19 cellular contexts compared by ENCODE assay signal in the genomic region with DNA sequence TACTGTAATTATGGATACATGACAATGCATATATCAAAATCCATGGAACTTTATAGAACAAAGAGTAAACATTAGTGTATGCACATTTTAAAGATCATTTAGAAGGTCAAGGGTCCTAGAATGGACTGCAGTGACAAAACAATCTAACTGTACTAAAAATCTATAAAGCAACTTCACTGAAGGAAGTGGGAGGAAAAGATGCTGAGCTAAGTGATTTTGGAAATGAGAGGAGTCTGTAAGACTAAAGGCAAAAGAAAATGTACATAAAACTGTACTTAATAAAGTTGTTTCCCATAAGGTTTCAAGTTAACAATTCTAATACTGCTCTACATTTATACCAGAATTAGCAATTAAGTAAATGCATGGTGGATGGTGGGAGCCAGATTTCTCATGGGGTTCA. TPM values are rescaled to one million over a fixed set of nuclear protein-coding genes. Genes with fewer than 3 reads are reported as not detected.
A peak's percentile ranks its signal among the peaks of the same experiment; 100 is the strongest.
DNase-seq lines count a peak whose midpoint lies in the region; ATAC-seq, FAIRE-seq and TF ChIP-seq lines count a peak whose summit lies in the region.
"Had no signal": no experiment of that assay in that cellular context is flagged by ENCODE, and none has a peak within 500 bp of the region (broad histone marks: within the 10 kb centered on the region; RNA-seq: fewer than 3 reads in every experiment).

No MANE protein-coding gene starts in this region.

- BruUV-seq in IMR-90 (replicated peaks; lab: Mats Ljungman, UMichigan), result no TSS peak

- no peak overlapping the region for H2BK120ac ChIP-seq in IMR-90 (ENCODE audit: low read depth, low read length)

- no peaks in the 10 kb centered on the region for H3K79me1 ChIP-seq in IMR-90 (ENCODE audit: low read depth in 1 of 2, low read length in 2 of 2)

- H3K9me1 ChIP-seq in IMR-90 (ENCODE audit: insufficient read depth, low read length), result no peaks in the 10 kb centered on the region

- no peak overlapping the region for H3K9ac ChIP-seq in IMR-90 (ENCODE audit: low read depth, low read length)
- H3K9ac ChIP-seq: BLaER1, GM23248 had no signal

- H3K27me3 ChIP-seq in IMR-90 (ENCODE audit: control insufficient read depth, insufficient read depth, low read length) (no peaks in the 10 kb centered on the region), esophagus muscularis mucosa (no peaks in the 10 kb centered on the region), suprapubic skin (no peaks in the 10 kb centered on the region)
- H3K27me3 ChIP-seq: BLaER1 had no signal

- H3K9me3 ChIP-seq in IMR-90 (ENCODE audit: control insufficient read depth, insufficient read depth, low read length) (no peaks in the 10 kb centered on the region), T-helper 17 cell (ENCODE audit: control insufficient read depth, low read length, poor library complexity, severe bottlenecking) (no peaks in the 10 kb centered on the region), esophagus muscularis mucosa (no peaks in the 10 kb centered on the region), suprapubic skin (no peaks in the 10 kb centered on the region)
- H3K9me3 ChIP-seq: BLaER1 had no signal

- CTCF ChIA-PET in IMR-90 (lab: Yijun Ruan, JAX), result no interaction called here

- FAIRE-seq in urothelium cell line (lab: Jason Lieb, UNC), result peak; percentile 67

- H4K5ac ChIP-seq in IMR-90 (ENCODE audit: low read depth, low read length), result no peak overlapping the region

- no peak for ATAC-seq in IMR-90 (ENCODE audit: low read depth)
- no peak for ATAC-seq in T-helper 17 cell
- ATAC-seq in GM18502 (IDR thresholded peaks at IDR 0.05; ENCODE audit: poor library complexity, unreplicated experiment), result no peak
- ATAC-seq: HCT116 had no signal

- DNase-seq in IMR-90 (no peak), T-helper 17 cell (no peak), esophagus muscularis mucosa (ENCODE audit: extremely low spot score) (peak; percentile 3), urothelium cell line (ENCODE audit: low spot score) (no peak), NCI-H69 (lab: John Stamatoyannopoulos, UW) (no peak), suprapubic skin (ENCODE audit: low spot score in 2 of 2) (no peak)
- DNase-seq: CD4-positive, alpha-beta memory T cell; DMS79 treated with DMSO at 0.1 percent for 48 hours; GF-D8; GM23248; H7; HFFc6; KG1 had no signal

- H3K23ac ChIP-seq in IMR-90 (ENCODE audit: low read depth, low read length), result no peak overlapping the region

- TF ChIP-seq EP300 in esophagus muscularis mucosa (IDR thresholded peaks at IDR 0.05) (no peak), suprapubic skin (IDR thresholded peaks at IDR 0.05) (no peak)

- no peak overlapping the region for H2AK9ac ChIP-seq in IMR-90 (replicated peaks; ENCODE audit: low read depth, low read length, poor library complexity)

- no peak overlapping the region for H3K18ac ChIP-seq in IMR-90 (ENCODE audit: low read depth, low read length)

- TF ChIP-seq RAD21 in IMR-90 (IDR thresholded peaks at IDR 0.05; ENCODE audit: low read length), result no peak

- no peak overlapping the region for H3K56ac ChIP-seq in IMR-90 (ENCODE audit: extremely low read depth, insufficient read depth, low read length)

- H2BK15ac ChIP-seq in IMR-90 (ENCODE audit: low read depth, low read length), result no peak overlapping the region

- no peak overlapping the region for H2BK20ac ChIP-seq in IMR-90 (ENCODE audit: low read depth, low read length)

- H3K4me3 Mint-ChIP-seq in T-helper 17 cell, result no peak overlapping the region
- H3K4me3 Mint-ChIP-seq: CD14-positive monocyte, HFFc6, IgD-negative memory B cell had no signal

- H3K27ac ChIP-seq in IMR-90 (ENCODE audit: insufficient read depth, low read length), result no peak overlapping the region
- no peak overlapping the region for H3K27ac ChIP-seq in esophagus muscularis mucosa (replicated peaks in 1 of 4)
- no peak overlapping the region for H3K27ac ChIP-seq in suprapubic skin
- H3K27ac ChIP-seq: BLaER1, GM23248, HL-60 had no signal

- H2AFZ ChIP-seq in IMR-90 (replicated peaks; ENCODE audit: low read length, poor library complexity), result no peak overlapping the region
- H2AFZ ChIP-seq: GM23248 had no signal

- TF ChIP-seq CTCF in IMR-90 (conservative IDR thresholded peaks at IDR 0.05; ENCODE audit: low read depth, low read length) (no peak), esophagus muscularis mucosa (IDR thresholded peaks at IDR 0.05) (no peak), suprapubic skin (IDR thresholded peaks at IDR 0.05) (no peak)

- H3K4ac ChIP-seq in IMR-90 (ENCODE audit: low read depth, low read length), result no peak overlapping the region

- H3K27ac Mint-ChIP-seq in T-helper 17 cell, result peak overlapping the region; percentile 1
- H3K27ac Mint-ChIP-seq: CD4-positive, alpha-beta memory T cell; HFFc6; IgD-negative memory B cell had no signal

- TF ChIP-seq POLR2A in IMR-90 (IDR thresholded peaks at IDR 0.05; ENCODE audit: low read depth, low read length) (no peak), esophagus muscularis mucosa (IDR thresholded peaks at IDR 0.05; ENCODE audit: low read depth) (no peak), suprapubic skin (IDR thresholded peaks at IDR 0.05) (no peak)

- no peak overlapping the region for H3K4me2 ChIP-seq in IMR-90 (ENCODE audit: low read depth, low read length)
- H3K4me2 ChIP-seq: BLaER1 had no signal

- no peaks in the 10 kb centered on the region for H3K27me3 Mint-ChIP-seq in T-helper 17 cell
- H3K27me3 Mint-ChIP-seq: CD4-positive, alpha-beta memory T cell; IgD-negative memory B cell had no signal

- H2BK5ac ChIP-seq in IMR-90 (ENCODE audit: low read depth, low read length, poor library complexity, severe bottlenecking), result no peak overlapping the region

- no peak overlapping the region for H4K8ac ChIP-seq in IMR-90 (ENCODE audit: low read depth in 2 of 2, low read length in 2 of 2)

- no peaks in the 10 kb centered on the region for H3K36me3 Mint-ChIP-seq in T-helper 17 cell (ENCODE audit: low read depth)
- H3K36me3 Mint-ChIP-seq: CD14-positive monocyte; CD4-positive, alpha-beta memory T cell; IgD-negative memory B cell had no signal

- POLR2A ChIA-PET in IMR-90 (lab: Charles Lee; ENCODE audit: unreplicated experiment), result no interaction called here

- peaks cover 29% of the 10 kb centered on the region for H3K4me1 Mint-ChIP-seq in T-helper 17 cell

- no peak overlapping the region for H3K14ac ChIP-seq in IMR-90 (replicated peaks; ENCODE audit: low read depth, low read length)

- no peak overlapping the region for H3K4me3 ChIP-seq in IMR-90 (ENCODE audit: insufficient read depth, low read depth, low read length)
- no peak overlapping the region for H3K4me3 ChIP-seq in esophagus muscularis mucosa
- H3K4me3 ChIP-seq in suprapubic skin, result no peak overlapping the region
- H3K4me3 ChIP-seq: BLaER1, GM23248 had no signal

- no peak overlapping the region for H4K91ac ChIP-seq in IMR-90 (ENCODE audit: insufficient read depth, low read depth, low read length)

- in situ Hi-C loops in IMR-90 (cut with MboI; ENCODE audit: low sequenced_read_pairs), result no loop called here

- intact Hi-C loops in IMR-90 (cut with micrococcal nuclease), result no loop called here
- intact Hi-C loops in esophagus muscularis mucosa (cut with DNase I), result no loop called here

- no peaks in the 10 kb centered on the region for H4K20me1 ChIP-seq in IMR-90 (ENCODE audit: insufficient read depth, low read length)
- H4K20me1 ChIP-seq: BLaER1 had no signal

- dilution Hi-C loops in IMR-90 (cut with HindIII; ENCODE audit: low sequenced_read_pairs, unreplicated experiment), result no loop called here

- H3K36me3 ChIP-seq in IMR-90 (ENCODE audit: control insufficient read depth, insufficient read depth, low read length) (no peaks in the 10 kb centered on the region), esophagus muscularis mucosa (no peaks in the 10 kb centered on the region), suprapubic skin (no peaks in the 10 kb centered on the region)
- H3K36me3 ChIP-seq: BLaER1 had no signal

- peaks cover 3% of the 10 kb centered on the region for H3K4me1 ChIP-seq in IMR-90 (ENCODE audit: control insufficient read depth, insufficient read depth, low read length)
- H3K4me1 ChIP-seq in esophagus muscularis mucosa, result peaks cover 3 to 4% (median 4%) of the 10 kb centered on the region in 4 donors
- peaks cover 22% of the 10 kb centered on the region for H3K4me1 ChIP-seq in suprapubic skin
- H3K4me1 ChIP-seq: BLaER1 had no signal

- H2AK5ac ChIP-seq in IMR-90 (ENCODE audit: low read depth, low read length), result no peak overlapping the region

TF ChIP-seq in IMR-90, 13 proteins besides CTCF, POLR2A, EP300 and RAD21:
- TF ChIP-seq MXI1 (IDR thresholded peaks at IDR 0.05; ENCODE audit: borderline replicate concordance, low read depth, low read length), result no peak
- TF ChIP-seq MAFK (IDR thresholded peaks at IDR 0.05; ENCODE audit: low read depth, low read length), result peak; percentile 95

RNA-seq across cellular contexts. Expression of a gene that starts 46.9 kb away (rescaled TPM):
- total RNA-seq in IMR-90 (2012; rRNA removed) (301 and 493 TPM in 2 replicates), T-helper 17 cell (100 to 1,000 TPM; 175 to 204 TPM), esophagus muscularis mucosa (100 to 1,000 TPM in 1 of 4 donors, 10 to 100 TPM in 3; 77.4 to 156 (median 86.5) TPM), suprapubic skin (10 to 100 TPM; 62.6 to 92.9 (median 77.5) TPM)
- polyA plus RNA-seq in IMR-90 (2012; rRNA removed), result 86.9 and 128 TPM in 2 replicates
- polyA plus RNA-seq in IMR-90 (2012; cell fraction: cytosol; rRNA removed), result 20.1 and 33.1 TPM in 2 replicates
- 16.8 and 161 TPM in 2 replicates for polyA plus RNA-seq in IMR-90 (2012; cell fraction: nucleus; rRNA removed; ENCODE audit: low replicate concordance)
